Comparison of ENCODE assay signal across 6 cellular contexts in the genomic region with DNA sequence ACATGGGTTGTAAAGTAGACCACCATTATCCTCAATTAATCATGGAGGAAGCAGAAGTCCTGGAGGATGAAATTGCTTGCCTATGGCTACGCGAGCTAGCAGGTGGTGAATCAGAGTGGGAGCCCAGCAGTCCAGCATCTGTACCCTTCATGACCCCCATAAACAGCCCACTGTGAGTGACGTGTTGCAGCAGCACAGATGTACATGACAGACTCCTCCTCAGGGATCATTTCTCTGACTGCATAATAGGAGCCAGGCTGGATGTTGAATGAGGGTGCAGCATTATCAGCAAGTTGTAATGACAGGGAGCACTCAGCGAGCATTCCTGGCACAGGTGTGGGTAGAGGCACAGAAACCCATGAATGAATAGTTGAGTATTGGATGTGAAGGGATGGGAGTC.
"Had no signal": no experiment of that assay in that cellular context is flagged by ENCODE, and none has a peak within 500 bp of the region (broad histone marks: within the 10 kb centered on the region; RNA-seq: fewer than 3 reads in every experiment).

No MANE protein-coding gene starts in this region.

- H3K4me3 Mint-ChIP-seq: GM23338, H9, HFFc6, IgD-negative memory B cell had no signal

- H3K27me3 Mint-ChIP-seq: IgD-negative memory B cell had no signal

- H3K4me3 ChIP-seq: GM23338 had no signal

- H3K4me1 Mint-ChIP-seq: IgD-negative memory B cell had no signal

- H3K36me3 Mint-ChIP-seq: IgD-negative memory B cell had no signal

- H3K27ac Mint-ChIP-seq: GM23338, HFFc6, IgD-negative memory B cell had no signal

- H3K9me3 Mint-ChIP-seq: GM23338, H9, IgD-negative memory B cell had no signal

- DNase-seq: H9, HCEC 1CT, HFFc6, KBM-7 had no signal
